ENCODE assay signal across 16 cellular contexts in the genomic region with DNA sequence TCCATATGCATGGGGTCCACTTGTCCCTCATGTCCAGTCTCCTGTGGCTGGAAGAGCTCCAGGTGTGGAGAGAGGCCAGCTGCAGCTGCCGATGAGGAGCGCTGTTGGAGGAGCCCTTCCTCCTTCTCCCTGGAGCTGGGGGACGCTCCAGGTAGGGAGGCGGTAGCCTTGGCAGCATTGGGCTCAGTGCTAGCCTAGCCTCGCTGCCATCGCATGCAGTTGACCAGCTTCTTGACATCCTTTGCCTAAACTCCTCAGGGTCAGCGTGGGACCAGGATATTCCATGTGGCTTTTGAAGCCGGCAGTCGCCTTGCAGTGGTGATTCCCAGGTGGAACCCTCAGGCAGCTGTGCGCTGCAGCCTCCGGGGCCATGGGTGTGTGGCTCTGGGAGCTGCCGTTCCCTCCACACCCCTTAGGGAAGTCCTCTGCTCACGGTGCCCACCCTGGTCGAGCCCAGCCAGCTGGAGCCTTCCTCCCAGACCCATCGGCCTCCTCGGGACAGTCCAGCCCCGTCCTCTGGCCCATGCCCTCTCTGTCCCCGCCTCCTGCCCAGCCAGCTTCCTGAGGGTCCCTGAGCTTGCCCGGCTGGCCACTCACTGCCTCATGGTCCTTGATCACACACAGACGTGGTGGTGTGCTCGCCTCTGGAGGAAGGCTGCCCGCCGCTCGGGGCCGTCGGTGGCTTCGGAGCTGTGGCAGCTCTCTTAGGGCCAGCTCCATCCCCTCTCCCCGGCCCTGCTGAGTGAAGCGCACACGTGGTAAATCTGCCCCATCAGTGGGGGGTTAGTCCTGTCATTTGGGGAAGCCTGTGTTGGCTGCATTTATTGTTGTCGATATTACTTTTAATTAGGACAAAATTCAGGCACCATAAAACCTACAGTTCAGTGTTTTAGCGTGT.
"Had no signal": no experiment of that assay in that cellular context is flagged by ENCODE, and none has a peak within 500 bp of the region (broad histone marks: within the 10 kb centered on the region; RNA-seq: fewer than 3 reads in every experiment).

No MANE protein-coding gene starts in this region.

- H3K4me3 Mint-ChIP-seq: natural killer cell treated with Interleukin-12 subunit alpha and Interleukin-12 subunit beta and Interleukin-15 and Interleukin-18, amount 100 ng/mL, for 72 hours; T-helper 1 cell treated with Interleukin-12 subunit alpha and Interleukin-12 subunit beta and Interleukin-4 antibody, amounts not matched to agents 30 μg/mL and 1 μg/mL, for 36 hours had no signal

- H3K27ac ChIP-seq: brain microvascular endothelial cell, upper lobe of right lung had no signal

- ATAC-seq: activated naive CD4-positive, alpha-beta T cell treated with anti-CD3 and anti-CD28 coated beads, Interleukin-2, amount 50 U/mL, for 72 hours; esophagus mucosa; left colon; natural killer cell treated with Interleukin-12 subunit alpha and Interleukin-12 subunit beta and Interleukin-15 and Interleukin-18, amount 100 ng/mL, for 72 hours; sciatic nerve; stimulated activated naive CD8-positive, alpha-beta T cell treated with anti-CD3 and anti-CD28 coated beads, Interleukin-15, Interleukin-2, amounts not matched to agents 100 U/mL and 50 U/mL, for 24 hours; upper lobe of right lung had no signal

- H3K27me3 ChIP-seq: brain microvascular endothelial cell, dorsolateral prefrontal cortex, upper lobe of right lung had no signal

- H3K36me3 ChIP-seq: brain microvascular endothelial cell, upper lobe of right lung had no signal

- H3K27ac Mint-ChIP-seq: activated naive CD4-positive, alpha-beta T cell treated with anti-CD3 and anti-CD28 coated beads, Interleukin-2, amount 50 U/mL, for 72 hours; natural killer cell treated with Interleukin-12 subunit alpha and Interleukin-12 subunit beta and Interleukin-15 and Interleukin-18, amount 100 ng/mL, for 72 hours; T-helper 1 cell treated with Interleukin-12 subunit alpha and Interleukin-12 subunit beta and Interleukin-4 antibody, amounts not matched to agents 30 μg/mL and 1 μg/mL, for 36 hours had no signal

- H3K36me3 Mint-ChIP-seq: activated naive CD4-positive, alpha-beta T cell treated with anti-CD3 and anti-CD28 coated beads, Interleukin-2, amount 50 U/mL, for 72 hours; natural killer cell treated with Interleukin-12 subunit alpha and Interleukin-12 subunit beta and Interleukin-15 and Interleukin-18, amount 100 ng/mL, for 72 hours had no signal

- H3K4me3 ChIP-seq: dorsolateral prefrontal cortex, upper lobe of right lung had no signal

- H3K9me3 Mint-ChIP-seq: activated naive CD4-positive, alpha-beta T cell treated with anti-CD3 and anti-CD28 coated beads, Interleukin-2, amount 50 U/mL, for 72 hours; natural killer cell treated with Interleukin-12 subunit alpha and Interleukin-12 subunit beta and Interleukin-15 and Interleukin-18, amount 100 ng/mL, for 72 hours; T-helper 1 cell treated with Interleukin-12 subunit alpha and Interleukin-12 subunit beta and Interleukin-4 antibody, amounts not matched to agents 30 μg/mL and 1 μg/mL, for 36 hours had no signal

- DNase-seq: activated CD4-positive, CD25-positive, alpha-beta regulatory T cell; activated effector memory CD4-positive, alpha-beta T cell treated with Interleukin-2 at 50 U/mL for 16 hours; activated T-cell treated with anti-CD3 and anti-CD28 coated beads, Interleukin-2, amount 50 U/mL, for 1 hour; amygdala; brain microvascular endothelial cell; dorsolateral prefrontal cortex; mammary epithelial cell; stimulated activated CD4-positive, alpha-beta T cell treated with anti-CD3 and anti-CD28 coated beads, Interleukin-12 subunit alpha, Interleukin-12 subunit beta, amount 100 ng/mL, for 4 hours; stimulated activated naive CD8-positive, alpha-beta T cell treated with anti-CD3 and anti-CD28 coated beads, Interleukin-15, Interleukin-2, amounts not matched to agents 100 U/mL and 50 U/mL, for 24 hours; upper lobe of right lung had no signal

- H3K9me3 ChIP-seq: upper lobe of right lung had no signal
